ENCODE assay signal across 2 cellular contexts in genomic region chr14:102878970-102879460, GRCh38.
TF ChIP-seq lines count a peak whose summit lies in the region.

No MANE protein-coding gene starts in this region.

TF ChIP-seq in HEK293, 187 proteins besides CTCF, POLR2A, EP300 and RAD21:
- TF ChIP-seq ZNF610 (tag by site-specific recombination; IDR thresholded peaks at IDR 0.05; ENCODE audit: borderline replicate concordance): no peak
- TF ChIP-seq ZNF221 (tag by site-specific recombination; IDR thresholded peaks at IDR 0.05; ENCODE audit: borderline replicate concordance): no peak
- TF ChIP-seq YY1 (tag by site-specific recombination; IDR thresholded peaks at IDR 0.05): no peak
- peak; percentile 94 for TF ChIP-seq KLF1 (tag by site-specific recombination; IDR thresholded peaks at IDR 0.05)

TF ChIP-seq in H1, 55 proteins besides CTCF, POLR2A, EP300 and RAD21:
- TF ChIP-seq RBBP5 (IDR thresholded peaks at IDR 0.05; ENCODE audit: borderline replicate concordance, low read depth, low read length): no peak
- no peak for TF ChIP-seq MAX (IDR thresholded peaks at IDR 0.05)
- no peak for TF ChIP-seq TCF12 (IDR thresholded peaks at IDR 0.05; ENCODE audit: low read depth, low read length)
- TF ChIP-seq SIRT6 (IDR thresholded peaks at IDR 0.05; ENCODE audit: low read length): no peak
- TF ChIP-seq CREB1 (IDR thresholded peaks at IDR 0.05): no peak
- no peak for TF ChIP-seq CHD7 (IDR thresholded peaks at IDR 0.05; ENCODE audit: insufficient replicate concordance, low read length)
- no peak for TF ChIP-seq EZH2 (IDR thresholded peaks at IDR 0.05; ENCODE audit: low read depth, low read length, severe bottlenecking)
- TF ChIP-seq CEBPB (IDR thresholded peaks at IDR 0.05; ENCODE audit: low read depth, low read length): no peak
- no peak for TF ChIP-seq KDM5A (IDR thresholded peaks at IDR 0.05; ENCODE audit: low read length)
